ENCODE assay signal across 23 cellular contexts in genomic region chr11:97979741-97980140, GRCh38.
"Had no signal": no experiment of that assay in that cellular context is flagged by ENCODE, and none has a peak within 500 bp of the region (broad histone marks: within the 10 kb centered on the region; RNA-seq: fewer than 3 reads in every experiment).

No MANE protein-coding gene starts in this region.

- H3K4me3 Mint-ChIP-seq: activated naive CD4-positive, alpha-beta T cell treated with anti-CD3 and anti-CD28 coated beads, Interleukin-2, amount 10 ng/mL, durations not matched to agents 7 days and 5 days; activated naive CD8-positive, alpha-beta T cell treated with anti-CD3 and anti-CD28 coated beads, Interleukin-2, amount 50 U/mL, for 24 hours; activated T-cell treated with anti-CD3 and anti-CD28 coated beads, Interleukin-2, amount 50 U/mL, for 4 hours; immature natural killer cell; naive thymus-derived CD8-positive, alpha-beta T cell; stimulated activated memory B cell treated with anti-CD40 and anti-IgM and Interleukin-4, amounts not matched to agents 10 μg/mL and 1 μg/mL and 100 μg/mL, for 72 hours; T-helper 17 cell had no signal

- H3K4me1 Mint-ChIP-seq: activated naive CD4-positive, alpha-beta T cell treated with anti-CD3 and anti-CD28 coated beads, Interleukin-2, amount 10 ng/mL, durations not matched to agents 7 days and 5 days; activated naive CD8-positive, alpha-beta T cell treated with anti-CD3 and anti-CD28 coated beads, Interleukin-2, amount 50 U/mL, for 24 hours; immature natural killer cell; naive thymus-derived CD8-positive, alpha-beta T cell; stimulated activated memory B cell treated with anti-CD40 and anti-IgM and Interleukin-4, amounts not matched to agents 10 μg/mL and 1 μg/mL and 100 μg/mL, for 72 hours; T-helper 17 cell had no signal

- H3K4me3 ChIP-seq: ascending aorta, cardiac muscle cell, esophagus muscularis mucosa, gastroesophageal sphincter, pancreas, right lobe of liver, spleen, thoracic aorta, upper lobe of left lung had no signal

- DNase-seq: activated CD4-positive, alpha-beta T cell treated with anti-CD3 and anti-CD28 coated beads, Interleukin-2, amount 50 U/mL, for 1 hour; activated CD4-positive, CD25-positive, alpha-beta regulatory T cell treated with anti-CD3 and anti-CD28 coated beads, Interleukin-2, amount 50 U/mL, for 72 hours; activated CD8-positive, alpha-beta memory T cell treated with anti-CD3 and anti-CD28 coated beads, Interleukin-2, amount 50 U/mL, for 4 hours; activated naive CD4-positive, alpha-beta T cell treated with anti-CD3 and anti-CD28 coated beads, Interleukin-2, amount 10 ng/mL, durations not matched to agents 7 days and 5 days; activated naive CD8-positive, alpha-beta T cell treated with anti-CD3 and anti-CD28 coated beads, Interleukin-2, amount 50 U/mL, for 24 hours; activated T-cell treated with anti-CD3 and anti-CD28 coated beads, Interleukin-2, amount 50 U/mL, for 4 hours; dermis blood vessel endothelial cell; effector memory CD4-positive, alpha-beta T cell; immature natural killer cell; mesendoderm; naive thymus-derived CD8-positive, alpha-beta T cell; pancreas; right lobe of liver; spleen; stimulated activated CD4-positive, alpha-beta T cell treated with anti-CD3 and anti-CD28 coated beads, Interleukin-4, amount 100 ng/mL, for 4 hours; T-helper 17 cell; upper lobe of left lung had no signal

- H3K27me3 Mint-ChIP-seq: activated naive CD4-positive, alpha-beta T cell treated with anti-CD3 and anti-CD28 coated beads, Interleukin-2, amount 10 ng/mL, durations not matched to agents 7 days and 5 days; activated naive CD8-positive, alpha-beta T cell treated with anti-CD3 and anti-CD28 coated beads, Interleukin-2, amount 50 U/mL, for 24 hours; naive thymus-derived CD8-positive, alpha-beta T cell; stimulated activated memory B cell treated with anti-CD40 and anti-IgM and Interleukin-4, amounts not matched to agents 10 μg/mL and 1 μg/mL and 100 μg/mL, for 72 hours; T-helper 17 cell had no signal

- ATAC-seq: activated naive CD8-positive, alpha-beta T cell treated with anti-CD3 and anti-CD28 coated beads, Interleukin-2, amount 50 U/mL, for 24 hours; activated T-cell treated with anti-CD3 and anti-CD28 coated beads, Interleukin-2, amount 50 U/mL, for 4 hours; gastroesophageal sphincter; naive thymus-derived CD8-positive, alpha-beta T cell; pancreas; right lobe of liver; stimulated activated memory B cell treated with anti-CD40 and anti-IgM and Interleukin-4, amounts not matched to agents 10 μg/mL and 1 μg/mL and 100 μg/mL, for 72 hours; T-helper 17 cell had no signal

- H3K27ac Mint-ChIP-seq: activated naive CD4-positive, alpha-beta T cell treated with anti-CD3 and anti-CD28 coated beads, Interleukin-2, amount 10 ng/mL, durations not matched to agents 7 days and 5 days; activated naive CD8-positive, alpha-beta T cell treated with anti-CD3 and anti-CD28 coated beads, Interleukin-2, amount 50 U/mL, for 24 hours; immature natural killer cell; naive thymus-derived CD8-positive, alpha-beta T cell; stimulated activated memory B cell treated with anti-CD40 and anti-IgM and Interleukin-4, amounts not matched to agents 10 μg/mL and 1 μg/mL and 100 μg/mL, for 72 hours; T-helper 17 cell had no signal
